ENCODE assay signal across 8 cellular contexts in the genomic region with DNA sequence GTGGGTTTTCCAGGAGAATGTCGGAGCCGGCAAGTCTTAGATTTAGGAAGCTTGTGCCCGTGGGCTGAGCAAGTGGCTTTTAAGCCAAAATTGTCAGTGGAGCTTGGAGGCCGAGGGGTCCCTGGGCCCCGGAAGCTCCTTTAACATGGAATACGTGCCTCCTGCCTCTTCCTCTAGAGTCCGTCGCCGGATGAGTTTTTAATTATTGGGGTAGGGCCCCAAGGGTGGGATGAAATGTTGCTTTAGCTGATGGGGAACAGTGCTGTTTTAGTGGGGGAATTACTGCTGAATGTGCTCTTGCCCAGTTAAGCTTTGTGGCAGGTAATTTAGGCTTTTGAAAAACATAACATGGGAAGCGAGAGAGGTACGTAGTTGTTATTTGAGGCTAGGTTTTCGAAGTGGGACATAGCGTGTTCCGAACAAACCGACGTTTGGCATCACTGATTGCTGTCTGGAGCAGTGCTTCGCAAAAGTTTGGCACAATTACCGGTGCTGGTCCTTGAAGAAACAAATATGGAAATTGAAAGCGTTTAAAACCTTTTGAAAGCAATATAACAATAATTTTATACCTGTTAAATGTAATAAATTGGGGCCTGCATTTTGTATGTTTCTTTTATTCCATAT. TPM values are rescaled to one million over a fixed set of nuclear protein-coding genes. Genes with fewer than 3 reads are reported as not detected.
DNase-seq lines count a peak whose midpoint lies in the region; ATAC-seq, FAIRE-seq and TF ChIP-seq lines count a peak whose summit lies in the region.

No MANE protein-coding gene starts in this region.

- H3K9me3 ChIP-seq in GM12878 (replicated peaks; ENCODE audit: control insufficient read depth, insufficient read depth, low read length) (no peaks in the 10 kb centered on the region), suprapubic skin (no peaks in the 10 kb centered on the region)

- H3K27ac ChIP-seq in GM12878 (ENCODE audit: control insufficient read depth, insufficient read depth) (peak overlapping the region; percentile 95), suprapubic skin (peak overlapping the region; percentile 97)

- BruUV-seq in GM12878 (replicated peaks; lab: Mats Ljungman, UMichigan), result no TSS peak

- RAD21 ChIA-PET in GM12878 (lab: Charles Lee; ENCODE audit: unreplicated experiment), result interaction anchor here (0.8 to 1.9 kb wide), 5 partner anchors 123 to 230 kb away, joined by 3 to 7 read pairs (median 5); a partner anchor contains a TSS

- TF ChIP-seq POLR2A in GM12878 (IDR thresholded peaks at IDR 0.05; ENCODE audit: low read depth, low read length), result no peak
- TF ChIP-seq POLR2A in suprapubic skin (IDR thresholded peaks at IDR 0.05), result no peak

- TF ChIP-seq EP300 in GM12878 (IDR thresholded peaks at IDR 0.05; ENCODE audit: borderline replicate concordance in 1 of 2, control insufficient read depth in 1 of 2, low read depth in 2 of 2, low read length in 2 of 2) (no peak), suprapubic skin (IDR thresholded peaks at IDR 0.05) (no peak)

- POLR2A ChIA-PET in GM12878 (lab: Charles Lee), result interaction anchor here (0.6 to 1.5 kb wide), 6 partner anchors 8 to 151 kb away, joined by 3 to 6 read pairs (median 4); no protein-coding TSS in a partner anchor

- H3K4me1 ChIP-seq in GM12878 (ENCODE audit: control insufficient read depth, insufficient read depth, low read length), result no peaks in the 10 kb centered on the region
- H3K4me1 ChIP-seq in suprapubic skin, result peaks cover 49% of the 10 kb centered on the region

- DNase-seq in DMS53 (lab: John Stamatoyannopoulos, UW), result peak; percentile 71
- no peak for DNase-seq in GM12878 (ENCODE audit: low read depth, low spot score)
- peak; percentile 24 for DNase-seq in kidney tubule cell (ENCODE audit: low spot score)
- no peak for DNase-seq in suprapubic skin (ENCODE audit: low spot score in 2 of 2)
- no peak for DNase-seq in activated gamma-delta T cell treated with Interleukin-2 at 50 U/mL for 16 hours
- DNase-seq in NCI-H187 (lab: John Stamatoyannopoulos, UW), result no peak

- TF ChIP-seq RAD21 in GM12878 (IDR thresholded peaks at IDR 0.05; ENCODE audit: insufficient read depth, low read depth, low read length), result no peak

- H3K4me2 ChIP-seq in GM12878 (ENCODE audit: control insufficient read depth, insufficient read depth), result peak overlapping the region; percentile 85

- H3K9ac ChIP-seq in GM12878 (ENCODE audit: control insufficient read depth, insufficient read depth, low read length), result peak overlapping the region; percentile 94

- H4K20me1 ChIP-seq in GM12878 (ENCODE audit: control insufficient read depth, insufficient read depth), result no peaks in the 10 kb centered on the region; the same call in 1 of the 2 replicates

- in situ Hi-C loops in GM12878 (cut with MboI), result no loop called here

- CTCF ChIA-PET in GM12878 (lab: Yijun Ruan, JAX), result interaction anchor here (0.7 to 2.5 kb wide), 18 partner anchors 9 to 522 kb away, joined by 3 to 14 read pairs (median 4); a partner anchor contains a TSS

- no peak for FAIRE-seq in GM12878 (lab: Jason Lieb, UNC)

- peaks cover 58% of the 10 kb centered on the region for H3K79me2 ChIP-seq in GM12878 (ENCODE audit: control insufficient read depth, insufficient read depth, low read length)

- H3K27me3 ChIP-seq in GM12878 (replicated peaks in 1 of 2; ENCODE audit: control insufficient read depth in 2 of 2, insufficient read depth in 2 of 2, low read length in 1 of 2), result no peaks in the 10 kb centered on the region
- no peaks in the 10 kb centered on the region for H3K27me3 ChIP-seq in suprapubic skin

- ATAC-seq in HG03135 (IDR thresholded peaks at IDR 0.05; ENCODE audit: unreplicated experiment) (peak; percentile 4), GM12878 (peak; percentile 1; the same call in 1 of the 3 replicates), GM21737 (IDR thresholded peaks at IDR 0.05; ENCODE audit: unreplicated experiment) (no peak)

- peaks cover 3 to 23% of the 10 kb centered on the region in 2 experiments; a peak in 3 of 4 replicates for H3K36me3 ChIP-seq in GM12878 (ENCODE audit: control insufficient read depth in 2 of 2, insufficient read depth in 2 of 2, low read length in 1 of 2)
- H3K36me3 ChIP-seq in suprapubic skin, result peaks cover 35% of the 10 kb centered on the region

- 1% methylated on average over 19 of the region's 19 CpGs for WGBS in GM12878 (ENCODE audit: insufficient coverage, insufficient replicate concordance, low lambda C conversion rate, missing lambda C conversion rate)
- under 1% methylated on average over 16 of the region's 19 CpGs for WGBS in suprapubic skin

- intact Hi-C loops in GM12878 (cut with micrococcal nuclease; ENCODE audit: unreplicated experiment), result loop anchor here (2.0 to 10.0 kb wide), 4 partner anchors 20 to 535 kb away; a partner anchor contains a TSS

- H2AFZ ChIP-seq in GM12878 (ENCODE audit: control insufficient read depth, low read depth, low read length), result no peak overlapping the region

- no peak for TF ChIP-seq CTCF in GM12878 (IDR thresholded peaks at IDR 0.05 in 2 of 3, conservative IDR thresholded peaks at IDR 0.05 in 1 of 3; ENCODE audit: control insufficient read depth in 2 of 3, extremely low read depth in 1 of 3, insufficient read depth in 1 of 3, low read depth in 3 of 3, low read length in 3 of 3)
- TF ChIP-seq CTCF in suprapubic skin (IDR thresholded peaks at IDR 0.05), result no peak

- SMC1A ChIA-PET in GM12878 (lab: Charles Lee; ENCODE audit: uncharacterized antibody, unreplicated experiment), result interaction anchor here (1.0 to 1.6 kb wide), 4 partner anchors 124 to 181 kb away, joined by 3 to 4 read pairs (median 4); no protein-coding TSS in a partner anchor

- H3K4me3 ChIP-seq in GM12878 (peak overlapping the region; percentile 97), suprapubic skin (peak overlapping the region; percentile 99)

TF ChIP-seq in GM12878, 131 proteins besides CTCF, POLR2A, EP300 and RAD21:
- TF ChIP-seq, protein P1, sequence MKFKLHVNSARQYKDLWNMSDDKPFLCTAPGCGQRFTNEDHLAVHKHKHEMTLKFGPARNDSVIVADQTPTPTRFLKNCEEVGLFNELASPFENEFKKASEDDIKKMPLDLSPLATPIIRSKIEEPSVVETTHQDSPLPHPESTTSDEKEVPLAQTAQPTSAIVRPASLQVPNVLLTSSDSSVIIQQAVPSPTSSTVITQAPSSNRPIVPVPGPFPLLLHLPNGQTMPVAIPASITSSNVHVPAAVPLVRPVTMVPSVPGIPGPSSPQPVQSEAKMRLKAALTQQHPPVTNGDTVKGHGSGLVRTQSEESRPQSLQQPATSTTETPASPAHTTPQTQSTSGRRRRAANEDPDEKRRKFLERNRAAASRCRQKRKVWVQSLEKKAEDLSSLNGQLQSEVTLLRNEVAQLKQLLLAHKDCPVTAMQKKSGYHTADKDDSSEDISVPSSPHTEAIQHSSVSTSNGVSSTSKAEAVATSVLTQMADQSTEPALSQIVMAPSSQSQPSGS (IDR thresholded peaks at IDR 0.05; ENCODE audit: low read length), result no peak
- peak in 1 of 2 experiments; percentile 5; a peak in 1 of 4 replicates for TF ChIP-seq ETV6 (conservative IDR thresholded peaks at IDR 0.05 in 1 of 2, IDR thresholded peaks at IDR 0.05 in 1 of 2; ENCODE audit: borderline replicate concordance in 1 of 2, low read depth in 1 of 2)
- TF ChIP-seq WRNIP1 (IDR thresholded peaks at IDR 0.05; ENCODE audit: borderline replicate concordance, low read depth, low read length), result peak; percentile 96; the same call in 1 of the 2 replicates

RNA-seq across cellular contexts. Expression of a gene that starts 0.8 kb away (rescaled TPM):
- 433 and 440 TPM in 2 replicates for total RNA-seq in GM12878 (2013; cell fraction: nucleolus; rRNA removed)
- total RNA-seq in GM12878 (2014; rRNA removed) (2,485 and 2,957 TPM in 2 replicates), GM12878 (2014; rRNA removed; fragmentation: Illumina TruSeq; extraction: Trizol) (2,629 and 2,674 TPM in 2 replicates), GM12878 (2021) (1,758 and 1,801 TPM in 2 replicates), suprapubic skin (1,000 to 10,000 TPM; 1,150 to 1,809 (median 1,593) TPM)
- 3,557 TPM for polyA plus RNA-seq in GM12878 (2011; ENCODE audit: low read depth)
- polyA plus RNA-seq in GM12878 (2011; rRNA removed) (3,432 and 4,044 TPM in 2 replicates), GM12878 (2014; fragmentation: Illumina TruSeq; extraction: Trizol) (2,529 and 2,797 TPM in 2 replicates), GM12878 (2014; fragmentation: Nextera tagmentation; extraction: Ambion mirVana) (1,000 to 10,000 TPM; 5,267 to 6,047 TPM), GM12878 (2014; rRNA removed) (3,008 and 3,188 TPM in 2 replicates), GM12878 (2016; fragmentation: Nextera tagmentation; extraction: Ambion mirVana) (1,000 to 10,000 TPM; 1,685 to 1,729 TPM)
- polyA plus RNA-seq in GM12878 (2011; cell fraction: cytosol; rRNA removed), result 1,956 and 2,029 TPM in 2 replicates
- 767 and 919 TPM in 2 replicates for polyA plus RNA-seq in GM12878 (2011; cell fraction: nucleus; rRNA removed)
- 3,636 and 5,206 TPM in 2 replicates for polyA plus RNA-seq in GM12878 (2012)
- 1,703 and 1,902 TPM in 2 replicates for polyA minus RNA-seq in GM12878 (2011; rRNA and poly(A)+ RNA removed)
- polyA minus RNA-seq in GM12878 (2011; cell fraction: cytosol; rRNA and poly(A)+ RNA removed), result 454 and 570 TPM in 2 replicates
- polyA minus RNA-seq in GM12878 (2011; cell fraction: nucleus; rRNA and poly(A)+ RNA removed), result 187 and 232 TPM in 2 replicates

RNA-seq across cellular contexts. Expression of a gene that starts 47.7 kb away (rescaled TPM):
- 8.1 and 12.4 TPM in 2 replicates for total RNA-seq in GM12878 (2013; cell fraction: nucleolus; rRNA removed)
- total RNA-seq in GM12878 (2014; rRNA removed), result 3.7 and 6.8 TPM in 2 replicates
- total RNA-seq in GM12878 (2014; rRNA removed; fragmentation: Illumina TruSeq; extraction: Trizol), result 2.3 and 3.7 TPM in 2 replicates
- total RNA-seq in GM12878 (2021), result 2.1 and 2.5 TPM in 2 replicates
- 0.63 TPM for polyA plus RNA-seq in GM12878 (2011; ENCODE audit: low read depth)
- polyA plus RNA-seq in GM12878 (2011; rRNA removed), result 1.4 and 2.0 TPM in 2 replicates
- 0.52 and 0.62 TPM in 2 replicates for polyA plus RNA-seq in GM12878 (2011; cell fraction: cytosol; rRNA removed)
- polyA plus RNA-seq in GM12878 (2011; cell fraction: nucleus; rRNA removed), result 1.0 and 1.9 TPM in 2 replicates
- polyA plus RNA-seq in GM12878 (2012), result 0.91 and 1.0 TPM in 2 replicates
- 0.78 and 1.3 TPM in 2 replicates for polyA plus RNA-seq in GM12878 (2014; fragmentation: Illumina TruSeq; extraction: Trizol)
- under 1 TPM; 0.27 to 0.98 TPM for polyA plus RNA-seq in GM12878 (2014; fragmentation: Nextera tagmentation; extraction: Ambion mirVana)
- polyA plus RNA-seq in GM12878 (2014; rRNA removed), result 2.4 and 5.1 TPM in 2 replicates
- 1 to 10 TPM; 1.3 to 2.0 TPM for polyA plus RNA-seq in GM12878 (2016; fragmentation: Nextera tagmentation; extraction: Ambion mirVana)
- polyA minus RNA-seq in GM12878 (2011; rRNA and poly(A)+ RNA removed), result 1.1 and 1.6 TPM in 2 replicates
- polyA minus RNA-seq in GM12878 (2011; cell fraction: cytosol; rRNA and poly(A)+ RNA removed), result 0.94 and 1.9 TPM in 2 replicates
- polyA minus RNA-seq in GM12878 (2011; cell fraction: nucleus; rRNA and poly(A)+ RNA removed), result 4.7 and 8.9 TPM in 2 replicates
- total RNA-seq in suprapubic skin, result 10 to 100 TPM; 13.6 to 21.6 (median 14.8) TPM

Comparison
In these comparisons a context has a peak if more than half of its experiments do, and no peak if none do; other contexts are left out.
1. DNase-seq: peak in DMS53 (single experiment) and kidney tubule cell (single experiment); none in GM12878 (single experiment), suprapubic skin (0 of 2), activated gamma-delta T cell treated with Interleukin-2 at 50 U/mL for 16 hours (single experiment) and NCI-H187 (0 of 2).